Comparison of ENCODE assay signal across 8 cellular contexts in the genomic region with DNA sequence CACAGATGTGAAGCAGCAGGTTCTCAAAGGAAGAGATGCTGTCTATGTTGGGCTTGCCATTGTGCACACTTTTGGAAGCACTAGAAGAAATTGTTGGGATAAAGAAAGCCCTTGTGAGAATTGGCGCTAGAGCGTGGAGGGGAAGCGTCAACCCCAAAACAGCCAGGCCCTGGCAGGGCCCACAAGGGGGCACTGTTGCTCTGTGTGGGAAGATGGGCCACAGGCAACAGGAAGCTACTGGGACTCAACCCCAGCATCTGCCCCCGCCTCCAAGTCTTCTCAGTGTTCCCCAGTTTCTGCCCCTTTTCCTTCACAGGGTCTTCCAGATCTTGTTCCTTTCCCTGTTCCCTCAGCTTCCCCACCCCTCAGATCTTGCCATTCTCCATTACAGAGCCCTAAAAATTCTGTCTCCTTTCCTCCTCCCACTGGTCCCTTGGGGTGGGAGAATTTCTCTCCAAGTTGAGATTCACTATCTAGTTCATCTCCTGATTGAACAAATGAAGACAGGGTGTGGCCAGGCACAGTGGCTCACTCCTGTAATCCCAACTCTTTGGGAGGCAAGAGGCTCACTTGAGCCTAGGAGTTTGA.
A peak's percentile ranks its signal among the peaks of the same experiment; 100 is the strongest.
DNase-seq lines count a peak whose midpoint lies in the region; ATAC-seq lines count a peak whose summit lies in the region.

No MANE protein-coding gene starts in this region.

- H2BK120ac ChIP-seq in mesenchymal stem cell (ENCODE audit: low read depth, low read length): no peak overlapping the region

- 14% methylated on average over 4 of the region's 4 CpGs for WGBS in mesenchymal stem cell

- no peak overlapping the region for H2AK5ac ChIP-seq in mesenchymal stem cell (ENCODE audit: low read length, severe bottlenecking)

- no peak overlapping the region for H3K23ac ChIP-seq in mesenchymal stem cell (ENCODE audit: low read length in 2 of 2)

- no peak overlapping the region for H2AFZ ChIP-seq in mesenchymal stem cell (ENCODE audit: low read depth, low read length)

- no peak overlapping the region for H3K14ac ChIP-seq in mesenchymal stem cell (ENCODE audit: low read length in 2 of 2)

- ATAC-seq in GM21825 (IDR thresholded peaks at IDR 0.05; ENCODE audit: unreplicated experiment): peak; percentile 70
- ATAC-seq in GM18858 (IDR thresholded peaks at IDR 0.05; ENCODE audit: unreplicated experiment): no peak

- no peak overlapping the region for H2BK15ac ChIP-seq in mesenchymal stem cell (ENCODE audit: low read depth, poor library complexity, severe bottlenecking)

- no peak overlapping the region for H4K91ac ChIP-seq in mesenchymal stem cell (ENCODE audit: low read length)

- no peak overlapping the region for H2BK5ac ChIP-seq in mesenchymal stem cell (ENCODE audit: low read depth, low read length, poor library complexity, severe bottlenecking)

- H2BK12ac ChIP-seq in mesenchymal stem cell (ENCODE audit: low read length in 2 of 2): no peak overlapping the region

- no peak overlapping the region for H4K8ac ChIP-seq in mesenchymal stem cell (ENCODE audit: low read length)

- DNase-seq in ELF-1 (ENCODE audit: low read depth, low spot score) (peak; percentile 88), NCI-H1694 (lab: John Stamatoyannopoulos, UW) (peak; percentile 50), mesenchymal stem cell (peak; percentile 40)
- peak; percentile 45 for DNase-seq in activated CD4-positive, alpha-beta T cell treated with anti-CD3 and anti-CD28 coated beads, Interleukin-2, amount 50 U/mL, for 1 hour
- DNase-seq in effector CD4-positive, alpha-beta T cell: peak; percentile 52
- peak; percentile 13 to 21 for DNase-seq in stimulated activated CD8-positive, alpha-beta memory T cell treated with anti-CD3 and anti-CD28 coated beads, Interleukin-7, amount 100 ng/mL, for 4 hours (ENCODE audit: low read depth in 2 of 2)

- no peak overlapping the region for H3K4me2 ChIP-seq in mesenchymal stem cell (ENCODE audit: low read length, poor library complexity, severe bottlenecking)

- no peak overlapping the region for H3K9ac ChIP-seq in mesenchymal stem cell (ENCODE audit: low read length)

- H3K27ac ChIP-seq in mesenchymal stem cell (ENCODE audit: low read length, poor library complexity, severe bottlenecking): no peak overlapping the region

- no peak overlapping the region for H3K4me3 ChIP-seq in mesenchymal stem cell (ENCODE audit: insufficient read depth in 1 of 2, low read depth in 1 of 2, low read length in 2 of 2)

- no peaks in the 10 kb centered on the region for H3K36me3 ChIP-seq in mesenchymal stem cell (ENCODE audit: control insufficient read depth in 1 of 2, insufficient read depth in 2 of 2, low read depth in 1 of 2, low read length in 2 of 2)

- H3K9me3 ChIP-seq in mesenchymal stem cell (ENCODE audit: control insufficient read depth, low read length): no peaks in the 10 kb centered on the region

- H3K4ac ChIP-seq in mesenchymal stem cell (ENCODE audit: low read depth in 1 of 2, low read length in 2 of 2): no peak overlapping the region

- no peaks in the 10 kb centered on the region for H3K4me1 ChIP-seq in mesenchymal stem cell (ENCODE audit: control insufficient read depth, insufficient read depth, low read depth, low read length)

- H3K27me3 ChIP-seq in mesenchymal stem cell (ENCODE audit: control insufficient read depth in 1 of 2, insufficient read depth in 1 of 2, low read length in 2 of 2): peaks cover 0 to 61% of the 10 kb centered on the region in 2 experiments

- no peaks in the 10 kb centered on the region for H3K79me1 ChIP-seq in mesenchymal stem cell (replicated peaks; ENCODE audit: low read length, poor library complexity, severe bottlenecking)

- H3K18ac ChIP-seq in mesenchymal stem cell (ENCODE audit: low read depth in 1 of 2, low read length in 2 of 2): no peak overlapping the region

Comparison
In these comparisons a context has a peak if more than half of its experiments do, and no peak if none do; other contexts are left out.
1. DNase-seq: peak in every context shown above with its lines; median percentile 88 in ELF-1; 52 in effector CD4-positive, alpha-beta T cell; 50 in NCI-H1694; 45 in activated CD4-positive, alpha-beta T cell treated with anti-CD3 and anti-CD28 coated beads, Interleukin-2, amount 50 U/mL, for 1 hour; 40 in mesenchymal stem cell; 17 in stimulated activated CD8-positive, alpha-beta memory T cell treated with anti-CD3 and anti-CD28 coated beads, Interleukin-7, amount 100 ng/mL, for 4 hours.